Comparison of ENCODE assay signal across 13 cellular contexts in the genomic region with DNA sequence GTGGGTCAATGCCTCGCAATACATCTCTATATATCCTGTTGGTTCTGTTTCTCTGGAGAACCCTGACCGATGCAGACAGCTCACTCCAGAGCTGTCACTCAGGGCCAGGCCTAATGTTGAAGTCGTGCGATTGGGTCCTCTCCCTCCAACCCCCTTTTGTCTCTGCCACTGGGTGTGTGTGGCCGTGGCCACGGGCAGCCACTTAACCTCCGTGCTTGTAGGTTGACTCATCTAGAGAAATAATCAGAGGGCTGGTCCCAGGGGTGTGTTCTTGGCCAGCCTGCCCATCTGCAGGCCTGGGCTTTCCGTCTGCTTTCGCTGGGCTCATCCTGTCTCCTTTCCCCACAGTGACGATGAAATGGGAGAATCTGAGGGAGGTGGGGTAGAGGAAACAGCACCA. TPM values are rescaled to one million over a fixed set of nuclear protein-coding genes. Genes with fewer than 3 reads are reported as not detected.
DNase-seq lines count a peak whose midpoint lies in the region; ATAC-seq and TF ChIP-seq lines count a peak whose summit lies in the region.
"Had no signal": no experiment of that assay in that cellular context is flagged by ENCODE, and none has a peak within 500 bp of the region (broad histone marks: within the 10 kb centered on the region; RNA-seq: fewer than 3 reads in every experiment).

No MANE protein-coding gene starts in this region.

- intact Hi-C loops in CD14-positive monocyte (cut with micrococcal nuclease), result loop anchor here in 1 of 2 donors (10.0 kb wide), 1 partner anchor 54 kb away; a partner anchor contains a TSS
- intact Hi-C loops in CD4-positive, alpha-beta memory T cell (cut with micrococcal nuclease), result no loop called here

- peaks cover 5 to 18% (median 5%) of the 10 kb centered on the region in 3 donors for H3K27me3 Mint-ChIP-seq in CD14-positive monocyte (ENCODE audit: low read depth in 3 of 3)
- H3K27me3 Mint-ChIP-seq in stimulated activated naive CD8-positive, alpha-beta T cell treated with anti-CD3 and anti-CD28 coated beads, Interleukin-15, amount 100 ng/mL, for 72 hours, result no peaks in the 10 kb centered on the region
- peaks cover 0 to 4% of the 10 kb centered on the region in 2 donors for H3K27me3 Mint-ChIP-seq in CD4-positive, alpha-beta memory T cell

- H3K4me2 ChIP-seq in osteoblast (ENCODE audit: insufficient read depth, low read length), result peak overlapping the region; percentile 21

- H3K4me3 ChIP-seq in MG63, result no peak overlapping the region
- H3K4me3 ChIP-seq in osteoblast (ENCODE audit: insufficient read depth, low read length), result no peak overlapping the region
- no peak overlapping the region for H3K4me3 ChIP-seq in CD4-positive, alpha-beta memory T cell (ENCODE audit: low read length in 2 of 2)

- H3K27me3 ChIP-seq in MG63, result no peaks in the 10 kb centered on the region
- H3K27me3 ChIP-seq in osteoblast (ENCODE audit: insufficient read depth, low read length), result peaks cover 16% of the 10 kb centered on the region
- no peaks in the 10 kb centered on the region for H3K27me3 ChIP-seq in CD4-positive, alpha-beta memory T cell (ENCODE audit: insufficient read depth, low read length)

- no peaks in the 10 kb centered on the region for H3K36me3 Mint-ChIP-seq in CD14-positive monocyte
- H3K36me3 Mint-ChIP-seq in CD4-positive, alpha-beta memory T cell, result no peaks in the 10 kb centered on the region

- H3K9me3 ChIP-seq in MG63, result no peaks in the 10 kb centered on the region
- H3K9me3 ChIP-seq in osteoblast (ENCODE audit: low read depth, low read length), result no peaks in the 10 kb centered on the region
- H3K9me3 ChIP-seq in CD4-positive, alpha-beta memory T cell (ENCODE audit: control insufficient read depth in 1 of 2, low read length in 2 of 2), result no peaks in the 10 kb centered on the region

- peak overlapping the region in 4 of 7 donors; percentile 1 to 93 (median 77) for H3K27ac Mint-ChIP-seq in CD14-positive monocyte
- peak overlapping the region in 1 of 2 donors; percentile 45 for H3K27ac Mint-ChIP-seq in stimulated activated naive CD8-positive, alpha-beta T cell treated with anti-CD3 and anti-CD28 coated beads, Interleukin-15, amount 100 ng/mL, for 72 hours
- no peak overlapping the region for H3K27ac Mint-ChIP-seq in CD4-positive, alpha-beta memory T cell
- H3K27ac Mint-ChIP-seq: T-helper 17 cell had no signal

- no peaks in the 10 kb centered on the region for H3K79me2 ChIP-seq in osteoblast (ENCODE audit: insufficient read depth, low read length)

- no peak overlapping the region for H3K4me3 Mint-ChIP-seq in CD14-positive monocyte
- H3K4me3 Mint-ChIP-seq in stimulated activated naive CD8-positive, alpha-beta T cell treated with anti-CD3 and anti-CD28 coated beads, Interleukin-15, amount 100 ng/mL, for 72 hours, result no peak overlapping the region
- H3K4me3 Mint-ChIP-seq in CD4-positive, alpha-beta memory T cell, result no peak overlapping the region
- H3K4me3 Mint-ChIP-seq: central memory CD8-positive, alpha-beta T cell; T-helper 17 cell had no signal

- ATAC-seq in stimulated activated naive CD8-positive, alpha-beta T cell treated with anti-CD3 and anti-CD28 coated beads, Interleukin-15, amount 100 ng/mL, for 72 hours, result no peak
- ATAC-seq in GM19467 (IDR thresholded peaks at IDR 0.05; ENCODE audit: unreplicated experiment), result no peak
- ATAC-seq: stimulated activated naive CD8-positive, alpha-beta T cell treated with anti-CD3 and anti-CD28 coated beads, Interleukin-15, Interleukin-2, amounts not matched to agents 100 U/mL and 50 U/mL, for 24 hours; T-helper 17 cell had no signal

- peaks cover 5% of the 10 kb centered on the region for H3K4me1 ChIP-seq in osteoblast (ENCODE audit: insufficient read depth, low read length)
- peaks cover 8% of the 10 kb centered on the region for H3K4me1 ChIP-seq in CD4-positive, alpha-beta memory T cell (ENCODE audit: insufficient read depth, low read length)

- DNase-seq in CD14-positive monocyte (ENCODE audit: low spot score), result no peak
- peak; percentile 68 for DNase-seq in MG63
- peak; percentile 40 for DNase-seq in dermis blood vessel endothelial cell
- peak; percentile 98 for DNase-seq in osteoblast (ENCODE audit: insufficient read length, low spot score, missing footprints)
- DNase-seq in stimulated activated naive CD8-positive, alpha-beta T cell treated with anti-CD3 and anti-CD28 coated beads, Interleukin-15, amount 100 ng/mL, for 72 hours, result no peak
- DNase-seq in NCI-H1436 (lab: John Stamatoyannopoulos, UW), result no peak
- DNase-seq in CD4-positive, alpha-beta memory T cell, result no peak
- DNase-seq: islet precursor cell; stimulated activated CD4-positive, alpha-beta T cell treated with anti-CD3 and anti-CD28 coated beads, Interleukin-4, amount 100 ng/mL, for 4 hours; stimulated activated naive CD8-positive, alpha-beta T cell treated with anti-CD3 and anti-CD28 coated beads, Interleukin-15, Interleukin-2, amounts not matched to agents 100 U/mL and 50 U/mL, for 24 hours; T-helper 17 cell had no signal

- POLR2A ChIA-PET in CD4-positive, alpha-beta memory T cell (lab: Charles Lee; ENCODE audit: partially characterized antibody), result no interaction called here

- CTCF ChIA-PET in CD4-positive, alpha-beta memory T cell (lab: Charles Lee; ENCODE audit: partially characterized antibody), result no interaction called here

- no peaks in the 10 kb centered on the region for H3K9me3 Mint-ChIP-seq in CD14-positive monocyte
- H3K9me3 Mint-ChIP-seq in stimulated activated naive CD8-positive, alpha-beta T cell treated with anti-CD3 and anti-CD28 coated beads, Interleukin-15, amount 100 ng/mL, for 72 hours, result no peaks in the 10 kb centered on the region
- no peaks in the 10 kb centered on the region for H3K9me3 Mint-ChIP-seq in CD4-positive, alpha-beta memory T cell
- H3K9me3 Mint-ChIP-seq: central memory CD8-positive, alpha-beta T cell had no signal

- no peaks in the 10 kb centered on the region for H4K20me1 ChIP-seq in osteoblast (ENCODE audit: insufficient read depth, low read length)

- TF ChIP-seq CTCF in CD14-positive monocyte (IDR thresholded peaks at IDR 0.05) (no peak), osteoblast (IDR thresholded peaks at IDR 0.05; ENCODE audit: extremely low read depth, low read depth, low read length) (no peak)

- no peak overlapping the region for H3K27ac ChIP-seq in osteoblast (ENCODE audit: low read depth, low read length)
- H3K27ac ChIP-seq in CD4-positive, alpha-beta memory T cell (ENCODE audit: low read depth, low read length), result no peak overlapping the region

- peaks cover 30% of the 10 kb centered on the region for H3K4me1 Mint-ChIP-seq in CD14-positive monocyte
- peaks cover 17% of the 10 kb centered on the region for H3K4me1 Mint-ChIP-seq in stimulated activated naive CD8-positive, alpha-beta T cell treated with anti-CD3 and anti-CD28 coated beads, Interleukin-15, amount 100 ng/mL, for 72 hours
- H3K4me1 Mint-ChIP-seq in CD4-positive, alpha-beta memory T cell, result peaks cover 0 to 13% (median 11%) of the 10 kb centered on the region in 4 donors

- no peak overlapping the region for H2AFZ ChIP-seq in osteoblast (ENCODE audit: low read length)

- H3K36me3 ChIP-seq in MG63 (no peaks in the 10 kb centered on the region), osteoblast (ENCODE audit: insufficient read depth, low read length) (no peaks in the 10 kb centered on the region)
- no peaks in the 10 kb centered on the region for H3K36me3 ChIP-seq in CD4-positive, alpha-beta memory T cell (ENCODE audit: insufficient read depth, low read length)

RNA-seq across cellular contexts. Expression of a gene that starts 7.4 kb away (rescaled TPM):
- polyA plus RNA-seq in CD14-positive monocyte, result not detected
- not detected in 2 replicates for total RNA-seq in MG63 (2014; rRNA removed; shearing (Covaris generic); ENCODE audit: low replicate concordance)
- total RNA-seq in dermis blood vessel endothelial cell (not detected in 2 replicates), osteoblast (under 0.01 TPM in 1 of 2 replicates, not detected in the other)
- not detected for total RNA-seq in CD4-positive, alpha-beta memory T cell
- polyA plus RNA-seq in CD4-positive, alpha-beta memory T cell, result not detected
- total RNA-seq: T-helper 17 cell had no signal

RNA-seq across cellular contexts. Expression of a gene that starts 11.5 kb away (rescaled TPM):
- 1 to 10 TPM; 4.0 to 4.5 TPM for polyA plus RNA-seq in CD14-positive monocyte
- 10.3 and 16.6 TPM in 2 replicates for total RNA-seq in MG63 (2014; rRNA removed; shearing (Covaris generic); ENCODE audit: low replicate concordance)
- 16.8 and 24.2 TPM in 2 replicates for total RNA-seq in dermis blood vessel endothelial cell
- 19.5 and 20.6 TPM in 2 replicates for total RNA-seq in osteoblast
- total RNA-seq in CD4-positive, alpha-beta memory T cell, result 100 to 1,000 TPM in 1 of 2 experiments, 10 to 100 TPM in 1; 91.5 to 102 TPM
- 10 to 100 TPM in 1 of 2 donors, 1 to 10 TPM in 1; 4.1 to 10.9 TPM for polyA plus RNA-seq in CD4-positive, alpha-beta memory T cell

RNA-seq across cellular contexts. Expression of a gene that starts 41.4 kb away (rescaled TPM):
- not detected for polyA plus RNA-seq in CD14-positive monocyte
- not detected in 2 replicates for total RNA-seq in MG63 (2014; rRNA removed; shearing (Covaris generic); ENCODE audit: low replicate concordance)
- not detected in 2 replicates for total RNA-seq in dermis blood vessel endothelial cell
- not detected in 2 replicates for total RNA-seq in osteoblast
- not detected for total RNA-seq in CD4-positive, alpha-beta memory T cell
- polyA plus RNA-seq in CD4-positive, alpha-beta memory T cell, result not detected
- total RNA-seq: T-helper 17 cell had no signal

RNA-seq across cellular contexts. Expression of a gene that starts 53.3 kb away (rescaled TPM):
- under 1 TPM in 1 of 2 donors, not detected in 1; 0.23 TPM for polyA plus RNA-seq in CD14-positive monocyte
- not detected in 2 replicates for total RNA-seq in MG63 (2014; rRNA removed; shearing (Covaris generic); ENCODE audit: low replicate concordance)
- under 0.01 TPM in 1 of 2 replicates, not detected in the other for total RNA-seq in dermis blood vessel endothelial cell
- 0.29 and 0.36 TPM in 2 replicates for total RNA-seq in osteoblast
- total RNA-seq in CD4-positive, alpha-beta memory T cell, result under 1 TPM in 1 of 2 experiments, not detected in 1; 0.19 TPM
- polyA plus RNA-seq in CD4-positive, alpha-beta memory T cell, result 1 to 10 TPM in 1 of 2 donors, not detected in 1; 1.2 TPM
- total RNA-seq: T-helper 17 cell had no signal

RNA-seq across cellular contexts. Expression of a gene that starts 53.4 kb away (rescaled TPM):
- polyA plus RNA-seq in CD14-positive monocyte, result 1 to 10 TPM; 7.3 to 8.0 TPM
- 5.0 and 7.0 TPM in 2 replicates for total RNA-seq in MG63 (2014; rRNA removed; shearing (Covaris generic); ENCODE audit: low replicate concordance)
- total RNA-seq in dermis blood vessel endothelial cell (28.2 and 32.0 TPM in 2 replicates), osteoblast (18.1 and 18.9 TPM in 2 replicates)
- total RNA-seq in CD4-positive, alpha-beta memory T cell, result 10 to 100 TPM; 20.1 to 23.0 TPM
- 10 to 100 TPM in 1 of 2 donors, 1 to 10 TPM in 1; 9.9 to 11.4 TPM for polyA plus RNA-seq in CD4-positive, alpha-beta memory T cell

Comparison
In these comparisons a context has a peak if more than half of its experiments do, and no peak if none do; other contexts are left out.
1. DNase-seq: peak in MG63 (single experiment), dermis blood vessel endothelial cell (single experiment) and osteoblast (single experiment); none in CD14-positive monocyte (single experiment), stimulated activated naive CD8-positive, alpha-beta T cell treated with anti-CD3 and anti-CD28 coated beads, Interleukin-15, amount 100 ng/mL, for 72 hours (0 of 2), NCI-H1436 (single experiment) and CD4-positive, alpha-beta memory T cell (0 of 5).
2. H3K27ac Mint-ChIP-seq: peak in CD14-positive monocyte (4 of 7); none in CD4-positive, alpha-beta memory T cell (0 of 7).